In the genomic region with DNA sequence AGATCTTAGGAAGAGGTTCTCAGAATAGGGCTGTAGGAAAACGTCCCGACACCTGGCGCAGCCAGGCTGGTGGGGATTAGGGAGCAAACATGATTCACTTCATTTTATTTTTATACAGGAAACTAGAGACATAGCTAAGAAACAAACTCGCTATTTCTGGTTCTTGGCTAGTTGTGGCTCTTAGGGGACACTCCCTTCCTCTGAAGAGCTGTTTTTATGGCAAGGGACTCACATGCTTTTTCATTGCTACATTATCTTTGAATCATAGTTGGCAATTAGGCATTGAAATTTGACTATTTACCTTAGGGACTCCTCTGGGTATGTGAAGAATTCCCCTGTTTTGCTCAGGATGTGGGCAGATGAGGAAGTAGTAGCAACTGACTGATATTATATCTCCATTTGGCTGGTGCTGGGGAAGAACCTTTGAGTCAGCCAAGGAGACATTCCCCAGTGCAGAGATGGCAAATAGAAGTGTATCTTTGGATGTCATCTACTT, we compare ENCODE assay signal across 8 cellular contexts.
DNase-seq lines count a peak whose midpoint lies in the region; ATAC-seq and TF ChIP-seq lines count a peak whose summit lies in the region.

No MANE protein-coding gene starts in this region.

- H3K27ac ChIP-seq in right atrium auricular region = peak overlapping the region in 1 of 2 donors; percentile 16
- peak overlapping the region; percentile 1; the same call in 1 of the 2 replicates for H3K27ac ChIP-seq in SJCRH30

- ATAC-seq in Right ventricle myocardium inferior (peak; percentile 43), HG02970 (IDR thresholded peaks at IDR 0.05; ENCODE audit: low FRiP score, unreplicated experiment) (peak; percentile 65)

- DNase-seq in Right ventricle myocardium inferior (ENCODE audit: missing footprints) = no peak
- no peak for DNase-seq in right atrium auricular region (ENCODE audit: low spot score)
- DNase-seq in SJCRH30 = peak; percentile 34 to 52
- DNase-seq in fibroblast of villous mesenchyme (ENCODE audit: low read depth) = peak; percentile 42
- DNase-seq in cerebellar nuclear complex (lab: John Stamatoyannopoulos, UW) = no peak
- no peak for DNase-seq in anterior cingulate cortex (lab: John Stamatoyannopoulos, UW)
- no peak for DNase-seq in inferior parietal cortex (ENCODE audit: extremely low spot score)

- H3K9me3 ChIP-seq in right atrium auricular region = peaks cover 6 to 21% of the 10 kb centered on the region in 2 donors
- H3K9me3 ChIP-seq in SJCRH30 (replicated peaks) = peaks cover 14% of the 10 kb centered on the region

- peaks cover 0 to 25% of the 10 kb centered on the region in 2 donors for H3K4me1 ChIP-seq in right atrium auricular region
- peaks cover 38% of the 10 kb centered on the region for H3K4me1 ChIP-seq in SJCRH30

- H3K36me3 ChIP-seq in right atrium auricular region (no peaks in the 10 kb centered on the region), SJCRH30 (no peaks in the 10 kb centered on the region)

- no peak overlapping the region for H3K4me3 ChIP-seq in right atrium auricular region
- H3K4me3 ChIP-seq in SJCRH30 = no peak overlapping the region
- H3K4me3 ChIP-seq in fibroblast of villous mesenchyme (ENCODE audit: low read depth, low read length) = no peak overlapping the region

- TF ChIP-seq CTCF in right atrium auricular region (IDR thresholded peaks at IDR 0.05) = no peak
- no peak for TF ChIP-seq CTCF in fibroblast of villous mesenchyme (IDR thresholded peaks at IDR 0.05; ENCODE audit: insufficient read depth, low read depth, low read length)

- H3K27me3 ChIP-seq in right atrium auricular region = no peaks in the 10 kb centered on the region
- no peaks in the 10 kb centered on the region for H3K27me3 ChIP-seq in SJCRH30

- intact Hi-C loops in Right ventricle myocardium inferior (cut with DNase I) = loop anchor here (5.0 kb wide), 1 partner anchor 119 kb away; no protein-coding TSS in a partner anchor

Comparison
In these comparisons a context has a peak if more than half of its experiments do, and no peak if none do; other contexts are left out.
1. DNase-seq: peak in SJCRH30 (2 of 2) and fibroblast of villous mesenchyme (single experiment); none in Right ventricle myocardium inferior (single experiment), right atrium auricular region (single experiment), cerebellar nuclear complex (0 of 2), anterior cingulate cortex (0 of 58) and inferior parietal cortex (single experiment).